In genomic region chr3:120093923-120094775, GRCh38 we compare ENCODE assay signal across 1 cellular context.
A peak's percentile ranks its signal among the peaks of the same experiment; 100 is the strongest.
TF ChIP-seq lines count a peak whose summit lies in the region.

Gene GSK3B (minus strand): TSS chr3:120094447. CDS start chr3:120093434, 1,013 bp downstream.

TF ChIP-seq in K562, 482 proteins besides CTCF, POLR2A, EP300 and RAD21 (continues in another document):
- TF ChIP-seq SFPQ (IDR thresholded peaks at IDR 0.05; ENCODE audit: low read depth, low read length) = peak; percentile 77
- no peak for TF ChIP-seq ESRRB (CRISPR knock-in tag; IDR thresholded peaks at IDR 0.05; ENCODE audit: borderline replicate concordance)
- peak; percentile 77 to 84 for TF ChIP-seq MAZ (CRISPR knock-in tag; conservative IDR thresholded peaks at IDR 0.05 in 1 of 2, IDR thresholded peaks at IDR 0.05 in 1 of 2)
- peak; percentile 40; the same call in 1 of the 2 replicates for TF ChIP-seq TFAP4 (CRISPR knock-in tag; IDR thresholded peaks at IDR 0.05; ENCODE audit: borderline replicate concordance)
- TF ChIP-seq ARID4B (CRISPR knock-in tag; IDR thresholded peaks at IDR 0.05) = peak; percentile 49; the same call in 1 of the 2 replicates
- TF ChIP-seq ZNF146 (CRISPR knock-in tag; IDR thresholded peaks at IDR 0.05; ENCODE audit: unreplicated experiment) = no peak
- 0 out of 2 replicates have a peak, but pooled peaks have one; percentile 11 for TF ChIP-seq ELF1 (tag; IDR thresholded peaks at IDR 0.05)
- peak; percentile 48 for TF ChIP-seq TAF9B (IDR thresholded peaks at IDR 0.05; ENCODE audit: partially characterized antibody)
- 0 out of 2 replicates have a peak, but pooled peaks have one; percentile 8 for TF ChIP-seq ETV1 (tag; conservative IDR thresholded peaks at IDR 0.05; ENCODE audit: low read depth)
- TF ChIP-seq RBFOX2 (IDR thresholded peaks at IDR 0.05; ENCODE audit: low read depth, low read length) = peak; percentile 74
- TF ChIP-seq MTA1 (IDR thresholded peaks at IDR 0.05; ENCODE audit: borderline replicate concordance) = peak; percentile 38
- TF ChIP-seq TCF7L2 (IDR thresholded peaks at IDR 0.05; ENCODE audit: low read depth, low read length) = no peak
- TF ChIP-seq PCBP2 (IDR thresholded peaks at IDR 0.05; ENCODE audit: low read depth, low read length, poor library complexity, severe bottlenecking) = peak; percentile 47
- TF ChIP-seq HMGN3 (IDR thresholded peaks at IDR 0.05; ENCODE audit: borderline replicate concordance, extremely low read depth, insufficient read length, low read depth, low read length) = peak; percentile 46
- TF ChIP-seq GABPA (tag; conservative IDR thresholded peaks at IDR 0.05; ENCODE audit: low read depth) = peak; percentile 68
- no peak for TF ChIP-seq RBM39 (optimal IDR thresholded peaks at IDR 0.05; ENCODE audit: low read depth, low read length)
- 0 out of 4 replicates have a peak, but pooled peaks of 1 of the 2 experiments have one; percentile 47 for TF ChIP-seq MNT (conservative IDR thresholded peaks at IDR 0.05)
- TF ChIP-seq TAF15 (IDR thresholded peaks at IDR 0.05; ENCODE audit: low read depth, low read length) = peak; percentile 98; the same call in 1 of the 2 replicates
- TF ChIP-seq KDM1A (IDR thresholded peaks at IDR 0.05) = peak in 1 of 2 experiments; percentile 97; a peak in 2 of 4 replicates
- TF ChIP-seq ARID1B (IDR thresholded peaks at IDR 0.05) = no peak
- TF ChIP-seq NONO (IDR thresholded peaks at IDR 0.05; ENCODE audit: low read depth in 2 of 2, low read length in 1 of 2) = peak in 1 of 2 experiments; percentile 75; a peak in 2 of 4 replicates
- TF ChIP-seq KDM5B (IDR thresholded peaks at IDR 0.05; ENCODE audit: insufficient replicate concordance, low read depth, low read length) = peak; percentile 59
- TF ChIP-seq ARID3B (CRISPR knock-in tag; IDR thresholded peaks at IDR 0.05; ENCODE audit: borderline replicate concordance) = no peak
- TF ChIP-seq E2F6 (IDR thresholded peaks at IDR 0.05; ENCODE audit: borderline replicate concordance in 1 of 2, extremely low read depth in 1 of 2, insufficient read depth in 1 of 2, insufficient read length in 1 of 2, low read depth in 1 of 2, low read length in 1 of 2, poor library complexity in 1 of 2, severe bottlenecking in 1 of 2) = no peak
- no peak for TF ChIP-seq ZNF324 (CRISPR knock-in tag; IDR thresholded peaks at IDR 0.05)
- no peak for TF ChIP-seq SMAD2 (IDR thresholded peaks at IDR 0.05; ENCODE audit: low read depth, low read length)
- no peak for TF ChIP-seq PTRF (tag; IDR thresholded peaks at IDR 0.05)
- peak; percentile 59; the same call in 1 of the 2 replicates for TF ChIP-seq GABPB1 (CRISPR knock-in tag; IDR thresholded peaks at IDR 0.05)
- TF ChIP-seq EP400 (IDR thresholded peaks at IDR 0.05) = peak; percentile 64; the same call in 1 of the 2 replicates
- no peak for TF ChIP-seq CSDE1 (IDR thresholded peaks at IDR 0.05)
- TF ChIP-seq ZNF12 (CRISPR knock-in tag; IDR thresholded peaks at IDR 0.05) = 0 out of 2 replicates have a peak, but pooled peaks have one; percentile 22
- peak; percentile 86 for TF ChIP-seq NFRKB (IDR thresholded peaks at IDR 0.05; ENCODE audit: low read depth)
- no peak; the same call in 1 of the 2 replicates for TF ChIP-seq PKNOX1 (IDR thresholded peaks at IDR 0.05)
- TF ChIP-seq ZNF395 (CRISPR knock-in tag; IDR thresholded peaks at IDR 0.05) = peak; percentile 6; the same call in 1 of the 2 replicates
- peak; percentile 12 for TF ChIP-seq TBP (optimal IDR thresholded peaks at IDR 0.05; ENCODE audit: low read depth, low read length)
- TF ChIP-seq TAF7 (tag; IDR thresholded peaks at IDR 0.05) = peak; percentile 37; the same call in 1 of the 2 replicates
- TF ChIP-seq MXI1 (IDR thresholded peaks at IDR 0.05; ENCODE audit: low read depth, low read length) = no peak
- 0 out of 2 replicates have a peak, but pooled peaks have one; percentile 4 for TF ChIP-seq BHLHE40 (IDR thresholded peaks at IDR 0.05; ENCODE audit: low read length)
- TF ChIP-seq ETS1 (conservative IDR thresholded peaks at IDR 0.05; ENCODE audit: control insufficient read depth, low read depth, low read length) = 0 out of 2 replicates have a peak, but pooled peaks have one; percentile 44
- peak; percentile 86 for TF ChIP-seq EGR1 (conservative IDR thresholded peaks at IDR 0.05)
- TF ChIP-seq RB1 (IDR thresholded peaks at IDR 0.05; ENCODE audit: low read depth) = 0 out of 2 replicates have a peak, but pooled peaks have one; percentile 14
- TF ChIP-seq PBX2 (CRISPR knock-in tag; IDR thresholded peaks at IDR 0.05; ENCODE audit: low read depth) = no peak
- TF ChIP-seq PBX2 (tag; conservative IDR thresholded peaks at IDR 0.05; ENCODE audit: low read depth) = no peak
- TF ChIP-seq PCBP1 (IDR thresholded peaks at IDR 0.05; ENCODE audit: low read depth, low read length, poor library complexity, severe bottlenecking) = peak; percentile 85
- peak; percentile 39 for TF ChIP-seq CXXC5 (CRISPR knock-in tag; IDR thresholded peaks at IDR 0.05)
